Comparison of ENCODE assay signal across 8 cellular contexts in genomic region chr15:89690276-89691218, GRCh38. TPM values are rescaled to one million over a fixed set of nuclear protein-coding genes. Genes with fewer than 3 reads are reported as not detected.
DNase-seq lines count a peak whose midpoint lies in the region; ATAC-seq and TF ChIP-seq lines count a peak whose summit lies in the region.

Gene PEX11A (minus strand): TSS chr15:89690754. CDS start chr15:89690632, 122 bp downstream.
Gene WDR93 (plus strand): TSS chr15:89690811. CDS start chr15:89701747, 10,936 bp downstream.

- peak; percentile 95 for ATAC-seq in GM21717 (IDR thresholded peaks at IDR 0.05; ENCODE audit: unreplicated experiment)
- peak; percentile 93 for ATAC-seq in gastroesophageal sphincter

- H3K4me3 ChIP-seq in Jurkat, Clone E6-1 (ENCODE audit: low read length) = peak within 1 kb of the TSS; percentile 66
- H3K4me3 ChIP-seq in gastroesophageal sphincter (peak within 1 kb of the TSS; percentile 84 to 90), neuron (ENCODE audit: low read length) (peak within 1 kb of the TSS; percentile 58), stomach (peak within 1 kb of the TSS; percentile 58 to 94 (median 86))

- TF ChIP-seq EP300 in gastroesophageal sphincter (IDR thresholded peaks at IDR 0.05) = no peak
- no peak for TF ChIP-seq EP300 in stomach (IDR thresholded peaks at IDR 0.05)

- peaks cover 0 to 48% (median 6%) of the 10 kb centered on the region in 3 donors for H3K4me1 ChIP-seq in gastroesophageal sphincter
- no peaks in the 10 kb centered on the region for H3K4me1 ChIP-seq in neuron (ENCODE audit: insufficient read depth, low read length)
- peaks cover 10 to 43% (median 30%) of the 10 kb centered on the region in 4 donors for H3K4me1 ChIP-seq in stomach

- WGBS in gastroesophageal sphincter (ENCODE audit: low coverage in 1 of 2), 2 donors = 0 to 5% methylated on average over 2 to 13 of the region's 60 CpGs
- 1 to 2% (median 2%) methylated on average over 36 to 60 of the region's 60 CpGs for WGBS in stomach, 5 donors

- H3K9me3 ChIP-seq in gastroesophageal sphincter (no peaks in the 10 kb centered on the region), neuron (ENCODE audit: low read length) (peaks cover 2% of the 10 kb centered on the region), stomach (no peaks in the 10 kb centered on the region)

- H2AFZ ChIP-seq in neuron (ENCODE audit: low read depth, low read length) = peak within 1 kb of the TSS; percentile 48

- H3K36me3 ChIP-seq in gastroesophageal sphincter (peaks cover 0 to 6% of the 10 kb centered on the region in 2 donors), neuron (ENCODE audit: insufficient read depth, low read length) (no peaks in the 10 kb centered on the region), stomach (peaks cover 0 to 11% (median 7%) of the 10 kb centered on the region in 4 donors)

- TF ChIP-seq CTCF in gastroesophageal sphincter (IDR thresholded peaks at IDR 0.05) (peak in 1 of 4 experiments; percentile 20), stomach (IDR thresholded peaks at IDR 0.05) (no peak)

- peak within 1 kb of the TSS in 3 of 4 donors; percentile 61 to 79 (median 77) for H3K27ac ChIP-seq in gastroesophageal sphincter
- H3K27ac ChIP-seq in stomach = peak within 1 kb of the TSS; percentile 73 to 85 (median 84)

- TF ChIP-seq POLR2A in gastroesophageal sphincter (IDR thresholded peaks at IDR 0.05) = peak; percentile 12 to 31
- TF ChIP-seq POLR2A in stomach (IDR thresholded peaks at IDR 0.05) = peak in 1 of 4 donors; percentile 6

- intact Hi-C loops in stomach (cut with DNase I; ENCODE audit: low total_unique reads) = no loop called here

- DNase-seq in DMS53 treated with DMSO at 0.1 percent for 48 hours (lab: John Stamatoyannopoulos, UW; ENCODE audit: unreplicated experiment) = peak; percentile 62
- peak; percentile 45 for DNase-seq in Jurkat, Clone E6-1 (ENCODE audit: low read depth, low spot score)
- peak; percentile 75 to 79 for DNase-seq in SHP77 (lab: John Stamatoyannopoulos, UW)
- DNase-seq in activated gamma-delta T cell (lab: John Stamatoyannopoulos, UW) = peak; percentile 21
- peak; percentile 90 for DNase-seq in stomach

- H3K27me3 ChIP-seq in gastroesophageal sphincter = no peaks in the 10 kb centered on the region
- H3K27me3 ChIP-seq in neuron (ENCODE audit: insufficient read depth, low read length) = no peaks in the 10 kb centered on the region
- no peaks in the 10 kb centered on the region for H3K27me3 ChIP-seq in stomach

RNA-seq across cellular contexts. Expression of gene PEX11A, which starts in this region (rescaled TPM):
- polyA plus RNA-seq in Jurkat, Clone E6-1 (2012; ENCODE audit: insufficient read depth, insufficient read length) = 1.5 TPM
- total RNA-seq in gastroesophageal sphincter (10 to 100 TPM; 11.6 to 17.6 (median 16.4) TPM), stomach (10 to 100 TPM in 1 of 5 donors, 1 to 10 TPM in 3, not detected in 1; 2.3 to 11.2 (median 2.9) TPM)
- 1 to 10 TPM; 6.8 to 8.1 (median 7.5) TPM for polyA plus RNA-seq in stomach

RNA-seq across cellular contexts. Expression of gene WDR93, which starts in this region (rescaled TPM):
- polyA plus RNA-seq in Jurkat, Clone E6-1 (2012; ENCODE audit: insufficient read depth, insufficient read length) = not detected
- total RNA-seq in gastroesophageal sphincter (under 1 TPM in 1 of 4 donors, not detected in 3; 0.15 TPM), stomach (not detected)
- under 1 TPM in 1 of 3 donors, not detected in 2; 0.10 TPM for polyA plus RNA-seq in stomach

Comparison
In these comparisons a context has a peak if more than half of its experiments do, and no peak if none do; other contexts are left out.
1. Peak in every context shown above with its lines: DNase-seq, ATAC-seq, H3K4me3 ChIP-seq and H3K27ac ChIP-seq.
2. DNase-seq: peak in every context shown above with its lines; median percentile 90 in stomach; 77 in SHP77; 62 in DMS53 treated with DMSO at 0.1 percent for 48 hours; 45 in Jurkat, Clone E6-1; 21 in activated gamma-delta T cell.